ENCODE assay signal across 17 cellular contexts in genomic region chr1:86548863-86549262, GRCh38. TPM values are rescaled to one million over a fixed set of nuclear protein-coding genes. Genes with fewer than 3 reads are reported as not detected.
A peak's percentile ranks its signal among the peaks of the same experiment; 100 is the strongest.
DNase-seq lines count a peak whose midpoint lies in the region; TF ChIP-seq lines count a peak whose summit lies in the region.
"Had no signal": no experiment of that assay in that cellular context is flagged by ENCODE, and none has a peak within 500 bp of the region (broad histone marks: within the 10 kb centered on the region; RNA-seq: fewer than 3 reads in every experiment).

No MANE protein-coding gene starts in this region.

- H3K9me2 ChIP-seq in hepatocyte (replicated peaks; ENCODE audit: insufficient read depth), result no peaks in the 10 kb centered on the region

- H3K36me3 Mint-ChIP-seq in activated T-cell treated with anti-CD3 and anti-CD28 coated beads, Interleukin-2, amount 50 U/mL, for 24 hours (ENCODE audit: low read depth), result no peaks in the 10 kb centered on the region
- H3K36me3 Mint-ChIP-seq: CD8-positive, alpha-beta T cell had no signal

- no peak overlapping the region for H3K27ac Mint-ChIP-seq in activated T-cell treated with anti-CD3 and anti-CD28 coated beads, Interleukin-2, amount 50 U/mL, for 24 hours
- H3K27ac Mint-ChIP-seq: CD8-positive, alpha-beta T cell; GM23338 had no signal

- H3K27me3 ChIP-seq in hepatocyte, result no peaks in the 10 kb centered on the region
- H3K27me3 ChIP-seq: BE2C had no signal

- H3K9me3 Mint-ChIP-seq in activated T-cell treated with anti-CD3 and anti-CD28 coated beads, Interleukin-2, amount 50 U/mL, for 24 hours, result no peaks in the 10 kb centered on the region
- H3K9me3 Mint-ChIP-seq: CD8-positive, alpha-beta T cell had no signal

- DNase-seq in hepatocyte (ENCODE audit: low spot score) (no peak), pons (ENCODE audit: low spot score) (peak; percentile 9), middle frontal gyrus (ENCODE audit: extremely low spot score, low spot score) (no peak), SIG-M5 treated with dmso at 0.1 percent for 504 hours (lab: John Stamatoyannopoulos, UW; ENCODE audit: unreplicated experiment) (no peak)
- no peak for DNase-seq in stimulated activated CD4-positive, alpha-beta T cell treated with anti-CD3 and anti-CD28 coated beads, Interleukin-12 subunit alpha, Interleukin-12 subunit beta, amount 100 ng/mL, for 4 hours
- no peak for DNase-seq in activated T-cell treated with anti-CD3 and anti-CD28 coated beads, Interleukin-2, amount 50 U/mL, for 24 hours
- DNase-seq: BE2C; CD8-positive, alpha-beta T cell; COR-L47; DND-41; GDM1; H7 had no signal

- no peak overlapping the region for H3K4me3 Mint-ChIP-seq in activated T-cell treated with anti-CD3 and anti-CD28 coated beads, Interleukin-2, amount 50 U/mL, for 24 hours
- H3K4me3 Mint-ChIP-seq: CD8-positive, alpha-beta T cell; GM23338 had no signal

- H3K79me2 ChIP-seq in hepatocyte, result no peaks in the 10 kb centered on the region

- H3K27ac ChIP-seq in cingulate gyrus (ENCODE audit: low read depth, low read length), result peak overlapping the region; percentile 3
- H3K27ac ChIP-seq in hepatocyte, result peak overlapping the region; percentile 19
- H3K27ac ChIP-seq: A549, C4-2B had no signal

- H3K4me2 ChIP-seq in hepatocyte, result no peak overlapping the region
- H3K4me2 ChIP-seq: A549, GM23338 had no signal

- H3K36me3 ChIP-seq in hepatocyte (replicated peaks; ENCODE audit: insufficient read depth, low read depth), result no peaks in the 10 kb centered on the region
- H3K36me3 ChIP-seq: BE2C had no signal

- 86% methylated on average over 1 of the region's 1 CpG for WGBS in hepatocyte (ENCODE audit: low lambda C conversion rate, missing lambda C conversion rate)

- no peaks in the 10 kb centered on the region for H3K4me1 Mint-ChIP-seq in activated T-cell treated with anti-CD3 and anti-CD28 coated beads, Interleukin-2, amount 50 U/mL, for 24 hours (ENCODE audit: low read depth)

- H3K9me3 ChIP-seq in hepatocyte (ENCODE audit: low read depth), result no peaks in the 10 kb centered on the region
- H3K9me3 ChIP-seq: A549, BE2C had no signal

- H2AFZ ChIP-seq in hepatocyte, result no peak overlapping the region
- H2AFZ ChIP-seq: GM23338 had no signal

- no peak for TF ChIP-seq CTCF in hepatocyte (IDR thresholded peaks at IDR 0.05; ENCODE audit: poor library complexity)

- peaks cover 16% of the 10 kb centered on the region for H3K27me3 Mint-ChIP-seq in activated T-cell treated with anti-CD3 and anti-CD28 coated beads, Interleukin-2, amount 50 U/mL, for 24 hours

- H4K20me1 ChIP-seq in hepatocyte (ENCODE audit: insufficient read depth, poor library complexity, severe bottlenecking), result no peaks in the 10 kb centered on the region

- H3K4me3 ChIP-seq in hepatocyte, result no peak overlapping the region
- H3K4me3 ChIP-seq: A549, GM23338 had no signal

- H3K4me1 ChIP-seq in hepatocyte (ENCODE audit: insufficient read depth), result no peaks in the 10 kb centered on the region
- H3K4me1 ChIP-seq: A549, BE2C had no signal

RNA-seq across cellular contexts. Expression of gene CLCA4, which starts 2.0 kb away (rescaled TPM):
- 0.07 TPM in 1 of 2 replicates, not detected in the other for total RNA-seq in hepatocyte
- polyA plus RNA-seq in hepatocyte, result 0.22 TPM in 1 of 2 replicates, not detected in the other
- total RNA-seq: CD8-positive, alpha-beta T cell; GM23338; H7 had no signal
- polyA plus RNA-seq: A549, AG04450, GM23338 had no signal
